Comparison of ENCODE assay signal across 14 cellular contexts in the genomic region with DNA sequence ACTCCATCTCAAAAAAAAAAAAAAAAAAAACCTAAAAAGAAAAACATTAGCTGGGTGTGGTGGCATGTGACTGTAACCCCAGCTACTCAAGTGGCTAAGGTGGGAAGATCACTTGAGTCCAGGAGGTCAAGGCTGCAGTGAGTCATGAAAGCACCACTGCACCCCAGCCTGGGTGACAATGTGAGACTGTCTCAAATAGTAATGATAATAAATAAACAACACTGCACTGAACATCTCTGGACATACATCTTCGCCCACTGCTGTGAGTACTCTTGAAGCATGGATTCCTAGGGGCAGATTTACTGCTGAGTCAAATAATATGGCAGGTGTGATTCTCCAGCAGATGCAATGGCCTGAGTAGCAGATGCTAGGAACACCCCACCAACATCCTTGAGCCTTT. TPM values are rescaled to one million over a fixed set of nuclear protein-coding genes. Genes with fewer than 3 reads are reported as not detected.
A peak's percentile ranks its signal among the peaks of the same experiment; 100 is the strongest.
DNase-seq lines count a peak whose midpoint lies in the region; ATAC-seq, FAIRE-seq and TF ChIP-seq lines count a peak whose summit lies in the region.
"Had no signal": no experiment of that assay in that cellular context is flagged by ENCODE, and none has a peak within 500 bp of the region (broad histone marks: within the 10 kb centered on the region; RNA-seq: fewer than 3 reads in every experiment).

No MANE protein-coding gene starts in this region.

- TF ChIP-seq CTCF in RWPE2 (IDR thresholded peaks at IDR 0.05; ENCODE audit: poor library complexity, severe bottlenecking) (no peak), type B pancreatic cell (conservative IDR thresholded peaks at IDR 0.05) (no peak), foreskin keratinocyte (conservative IDR thresholded peaks at IDR 0.05) (no peak), tibial artery (IDR thresholded peaks at IDR 0.05) (no peak)

- intact Hi-C loops in Right ventricle myocardium inferior (cut with DNase I) (loop anchor here (5.0 kb wide), 1 partner anchor 45 kb away; the partner anchor contains the start of gene VPS37B), left cardiac atrium (cut with DNase I) (loop anchor here in 1 of 2 donors (5.0 kb wide), 1 partner anchor 40 kb away; no protein-coding TSS in a partner anchor), left colon (cut with DNase I, micrococcal nuclease) (no loop called here), tibial artery (cut with DNase I; ENCODE audit: low total_unique reads) (no loop called here)

- DNase-seq in Right ventricle myocardium inferior (ENCODE audit: missing footprints) (peak; percentile 1), left cardiac atrium (no peak), RWPE2 (ENCODE audit: low spot score) (no peak), left colon (no peak), type B pancreatic cell (ENCODE audit: extremely low spot score, unreplicated experiment) (no peak), foreskin keratinocyte (no peak), frontal cortex (ENCODE audit: low spot score in 2 of 2) (no peak), tibial artery (no peak)
- DNase-seq: activated CD4-positive, alpha-beta T cell treated with anti-CD3 and anti-CD28 coated beads for 1 hour; activated T-cell treated with anti-CD3 and anti-CD28 coated beads for 4 hours; glutamatergic neuron; NCI-H1694 treated with DMSO at 0.1 percent for 48 hours; T-cell had no signal

- no peak for ATAC-seq in Right ventricle myocardium inferior
- no peak for ATAC-seq in left cardiac atrium
- ATAC-seq in RWPE2 (ENCODE audit: low read depth), result no peak
- ATAC-seq in left colon, result peak; percentile 12
- no peak for ATAC-seq in foreskin keratinocyte
- ATAC-seq: T-cell had no signal

- FAIRE-seq in frontal cortex (lab: Jason Lieb, UNC), result no peak

- no peaks in the 10 kb centered on the region for H3K27me3 Mint-ChIP-seq in type B pancreatic cell
- H3K27me3 Mint-ChIP-seq: T-cell had no signal

- peak overlapping the region; percentile 18 for H3K27ac Mint-ChIP-seq in type B pancreatic cell
- H3K27ac Mint-ChIP-seq: T-cell had no signal

- H3K4me3 Mint-ChIP-seq in type B pancreatic cell, result no peak overlapping the region
- H3K4me3 Mint-ChIP-seq: T-cell had no signal

- no peaks in the 10 kb centered on the region; the same call in 1 of the 2 replicates for H3K36me3 ChIP-seq in RWPE2 (ENCODE audit: low read depth)
- H3K36me3 ChIP-seq in tibial artery, result peaks cover 0 to 26% (median 0%) of the 10 kb centered on the region in 3 donors

- H3K4me1 ChIP-seq in RWPE2 (ENCODE audit: insufficient read depth, poor library complexity, severe bottlenecking) (peaks cover 42% of the 10 kb centered on the region), foreskin keratinocyte (peaks cover 24% of the 10 kb centered on the region), tibial artery (peaks cover 9 to 29% (median 21%) of the 10 kb centered on the region in 4 donors)

- H3K27ac ChIP-seq in RWPE2 (ENCODE audit: poor library complexity, severe bottlenecking) (peak overlapping the region; percentile 92), foreskin keratinocyte (no peak overlapping the region), tibial artery (no peak overlapping the region)
- H3K27ac ChIP-seq: KMS-11 had no signal

- peaks cover 7% of the 10 kb centered on the region for H3K4me1 Mint-ChIP-seq in type B pancreatic cell (ENCODE audit: unreplicated experiment)

- H3K27me3 ChIP-seq in RWPE2 (ENCODE audit: insufficient read depth, poor library complexity, severe bottlenecking) (no peaks in the 10 kb centered on the region), foreskin keratinocyte (no peaks in the 10 kb centered on the region), tibial artery (no peaks in the 10 kb centered on the region)

- H3K9me3 ChIP-seq in RWPE2 (ENCODE audit: severe bottlenecking), result no peaks in the 10 kb centered on the region
- H3K9me3 ChIP-seq in tibial artery, result no peaks in the 10 kb centered on the region

- H3K4me3 ChIP-seq in RWPE2 (ENCODE audit: severe bottlenecking), result no peak overlapping the region
- no peak overlapping the region for H3K4me3 ChIP-seq in tibial artery

- H3K9me3 Mint-ChIP-seq in type B pancreatic cell, result no peaks in the 10 kb centered on the region
- H3K9me3 Mint-ChIP-seq: T-cell had no signal

- no peaks in the 10 kb centered on the region for H3K36me3 Mint-ChIP-seq in type B pancreatic cell
- H3K36me3 Mint-ChIP-seq: T-cell had no signal

RNA-seq across cellular contexts. Expression of gene ABCB9, which starts 23.7 kb away (rescaled TPM):
- total RNA-seq in Right ventricle myocardium inferior (4.4 TPM), left cardiac atrium (1 to 10 TPM; 5.7 to 5.8 TPM), left colon (1 to 10 TPM; 4.6 to 4.9 TPM), type B pancreatic cell (ENCODE audit: low replicate concordance) (6.7 and 9.6 TPM in 2 replicates), foreskin keratinocyte (10.0 and 11.0 TPM in 2 replicates), frontal cortex (17.5 TPM)
- 5.8 and 6.3 TPM in 2 replicates for polyA plus RNA-seq in foreskin keratinocyte

RNA-seq across cellular contexts. Expression of gene OGFOD2, which starts 32.4 kb away (rescaled TPM):
- total RNA-seq in Right ventricle myocardium inferior, result 16.2 TPM
- total RNA-seq in left cardiac atrium, result 10 to 100 TPM; 10.5 to 14.1 TPM
- 10 to 100 TPM; 22.2 to 22.4 TPM for total RNA-seq in left colon
- 17.0 and 24.1 TPM in 2 replicates for total RNA-seq in type B pancreatic cell (ENCODE audit: low replicate concordance)
- total RNA-seq in foreskin keratinocyte, result 12.0 and 12.9 TPM in 2 replicates
- 15.3 and 17.7 TPM in 2 replicates for polyA plus RNA-seq in foreskin keratinocyte
- 4.5 TPM for total RNA-seq in frontal cortex

RNA-seq across cellular contexts. Expression of gene ARL6IP4, which starts 37.9 kb away (rescaled TPM):
- total RNA-seq in Right ventricle myocardium inferior (158 TPM), left cardiac atrium (100 to 1,000 TPM; 159 to 176 TPM), left colon (100 to 1,000 TPM; 136 to 158 TPM), type B pancreatic cell (ENCODE audit: low replicate concordance) (140 and 146 TPM in 2 replicates), foreskin keratinocyte (226 and 246 TPM in 2 replicates), frontal cortex (24.9 TPM)
- 301 and 340 TPM in 2 replicates for polyA plus RNA-seq in foreskin keratinocyte

RNA-seq across cellular contexts. Expression of gene VPS37B, which starts 46.7 kb away (rescaled TPM):
- total RNA-seq in Right ventricle myocardium inferior (25.4 TPM), left cardiac atrium (10 to 100 TPM; 20.5 to 22.7 TPM), left colon (10 to 100 TPM; 66.4 to 86.7 TPM), type B pancreatic cell (ENCODE audit: low replicate concordance) (32.4 and 43.6 TPM in 2 replicates), foreskin keratinocyte (49.3 and 59.0 TPM in 2 replicates), frontal cortex (13.0 TPM)
- 47.0 and 56.0 TPM in 2 replicates for polyA plus RNA-seq in foreskin keratinocyte
